ENCODE assay signal across 9 cellular contexts in genomic region chr1:43563779-43564616, GRCh38. TPM values are rescaled to one million over a fixed set of nuclear protein-coding genes. Genes with fewer than 3 reads are reported as not detected.
DNase-seq lines count a peak whose midpoint lies in the region; ATAC-seq and TF ChIP-seq lines count a peak whose summit lies in the region.
"Had no signal": no experiment of that assay in that cellular context is flagged by ENCODE, and none has a peak within 500 bp of the region (broad histone marks: within the 10 kb centered on the region; RNA-seq: fewer than 3 reads in every experiment).

No MANE protein-coding gene starts in this region.

- H3K36me3 Mint-ChIP-seq in natural killer cell, result no peaks in the 10 kb centered on the region
- no peaks in the 10 kb centered on the region for H3K36me3 Mint-ChIP-seq in natural killer cell treated with Interleukin-12 subunit alpha and Interleukin-12 subunit beta and Interleukin-15 and Interleukin-18, amount 100 ng/mL, for 72 hours

- CTCF ChIA-PET in A673 (lab: Charles Lee), result no interaction called here

- TF ChIP-seq CTCF in natural killer cell (IDR thresholded peaks at IDR 0.05), result no peak
- no peak for TF ChIP-seq CTCF in epithelial cell of esophagus (IDR thresholded peaks at IDR 0.05; ENCODE audit: insufficient read depth, low read depth, low read length, missing control alignments)
- no peak for TF ChIP-seq CTCF in omental fat pad (IDR thresholded peaks at IDR 0.05)
- no peak for TF ChIP-seq CTCF in A673 (conservative IDR thresholded peaks at IDR 0.05; ENCODE audit: low read depth, low read length)

- H3K4me3 ChIP-seq in epithelial cell of esophagus (ENCODE audit: low read length), result no peak overlapping the region
- H3K4me3 ChIP-seq in A673 (ENCODE audit: low read depth, low read length, poor library complexity, severe bottlenecking), result no peak overlapping the region

- ATAC-seq in natural killer cell, result no peak
- ATAC-seq in natural killer cell treated with Interleukin-12 subunit alpha and Interleukin-12 subunit beta and Interleukin-15 and Interleukin-18, amount 100 ng/mL, for 72 hours, result no peak
- peak; percentile 52 for ATAC-seq in omental fat pad (ENCODE audit: low FRiP score)
- no peak for ATAC-seq in GM19467 (IDR thresholded peaks at IDR 0.05; ENCODE audit: unreplicated experiment)
- no peak for ATAC-seq in HG03342 (IDR thresholded peaks at IDR 0.05; ENCODE audit: unreplicated experiment)

- H3K4me1 Mint-ChIP-seq in natural killer cell, result no peaks in the 10 kb centered on the region
- H3K4me1 Mint-ChIP-seq in natural killer cell treated with Interleukin-12 subunit alpha and Interleukin-12 subunit beta and Interleukin-15 and Interleukin-18, amount 100 ng/mL, for 72 hours (ENCODE audit: low read depth in 2 of 2), result peaks cover 0 to 3% of the 10 kb centered on the region in 2 donors

- no peaks in the 10 kb centered on the region for H3K9me3 ChIP-seq in A673 (ENCODE audit: low read depth, low read length, poor library complexity, severe bottlenecking)

- peaks cover 23% of the 10 kb centered on the region for H3K4me1 ChIP-seq in A673 (ENCODE audit: insufficient read depth, low read length, poor library complexity, severe bottlenecking)

- DNase-seq in natural killer cell (no peak), epithelial cell of esophagus (ENCODE audit: low read depth) (peak; percentile 95), omental fat pad (ENCODE audit: low spot score) (no peak), GM19240 (ENCODE audit: insufficient read length, low spot score) (no peak), A673 (ENCODE audit: low spot score) (no peak)
- DNase-seq in natural killer cell treated with Interleukin-12 subunit alpha and Interleukin-12 subunit beta and Interleukin-15 and Interleukin-18, amount 100 ng/mL, for 72 hours (ENCODE audit: low spot score), result no peak

- peaks cover 0 to 3% of the 10 kb centered on the region in 2 donors for H3K27me3 Mint-ChIP-seq in natural killer cell (ENCODE audit: low read depth in 2 of 2)
- no peaks in the 10 kb centered on the region for H3K27me3 Mint-ChIP-seq in natural killer cell treated with Interleukin-12 subunit alpha and Interleukin-12 subunit beta and Interleukin-15 and Interleukin-18, amount 100 ng/mL, for 72 hours

- H3K9me3 Mint-ChIP-seq in natural killer cell, result no peaks in the 10 kb centered on the region
- H3K9me3 Mint-ChIP-seq in natural killer cell treated with Interleukin-12 subunit alpha and Interleukin-12 subunit beta and Interleukin-15 and Interleukin-18, amount 100 ng/mL, for 72 hours, result no peaks in the 10 kb centered on the region

- POLR2A ChIA-PET in A673 (lab: Charles Lee; ENCODE audit: low non-redundant PET), result no interaction called here

- BruUV-seq in A673 (replicated peaks; lab: Mats Ljungman, UMichigan), result no TSS peak

- intact Hi-C loops in natural killer cell (cut with micrococcal nuclease), result no loop called here
- intact Hi-C loops in A673 (cut with micrococcal nuclease; ENCODE audit: unreplicated experiment), result no loop called here

- no peak overlapping the region for H3K27ac Mint-ChIP-seq in natural killer cell
- H3K27ac Mint-ChIP-seq in natural killer cell treated with Interleukin-12 subunit alpha and Interleukin-12 subunit beta and Interleukin-15 and Interleukin-18, amount 100 ng/mL, for 72 hours, result no peak overlapping the region

- H3K36me3 ChIP-seq in A673 (ENCODE audit: insufficient read depth, low read length, poor library complexity, severe bottlenecking), result no peaks in the 10 kb centered on the region

- H3K4me3 Mint-ChIP-seq in natural killer cell, result peak overlapping the region; percentile 64
- no peak overlapping the region for H3K4me3 Mint-ChIP-seq in natural killer cell treated with Interleukin-12 subunit alpha and Interleukin-12 subunit beta and Interleukin-15 and Interleukin-18, amount 100 ng/mL, for 72 hours

- H3K27me3 ChIP-seq in A673 (replicated peaks; ENCODE audit: insufficient read depth, low read depth, low read length, poor library complexity), result no peaks in the 10 kb centered on the region

- H3K27ac ChIP-seq in A673 (ENCODE audit: low read depth, low read length, poor library complexity, severe bottlenecking), result no peak overlapping the region
- H3K27ac ChIP-seq: C4-2B had no signal

RNA-seq across cellular contexts. Expression of gene PTPRF, which starts 33.3 kb away (rescaled TPM):
- total RNA-seq in natural killer cell (1 to 10 TPM in 1 of 3 donors, under 1 TPM in 1, not detected in 1; 0.12 to 1.9 TPM), omental fat pad (100 to 1,000 TPM in 3 of 4 donors, 10 to 100 TPM in 1; 79.1 to 176 (median 139) TPM), A673 (2021) (110 and 118 TPM in 2 replicates)
- total RNA-seq in natural killer cell treated with Interleukin-12 subunit alpha and Interleukin-12 subunit beta and Interleukin-15 and Interleukin-18, amount 100 ng/mL, for 72 hours, result 1 to 10 TPM in 1 of 2 donors, under 1 TPM in 1; 0.33 to 1.3 TPM

Comparison
In these comparisons a context has a peak if more than half of its experiments do, and no peak if none do; other contexts are left out.
1. RNA of gene PTPRF, which starts 33.3 kb away (total RNA-seq): 79.1 to 176 TPM in omental fat pad and 110 to 118 TPM in A673; 0.33 to 1.3 TPM in natural killer cell treated with Interleukin-12 subunit alpha and Interleukin-12 subunit beta and Interleukin-15 and Interleukin-18, amount 100 ng/mL, for 72 hours and 0.12 to 1.9 TPM in natural killer cell; every median in the first group is over 10 times any median in the second.